Comparison of ENCODE assay signal across 1 cellular context in the genomic region with DNA sequence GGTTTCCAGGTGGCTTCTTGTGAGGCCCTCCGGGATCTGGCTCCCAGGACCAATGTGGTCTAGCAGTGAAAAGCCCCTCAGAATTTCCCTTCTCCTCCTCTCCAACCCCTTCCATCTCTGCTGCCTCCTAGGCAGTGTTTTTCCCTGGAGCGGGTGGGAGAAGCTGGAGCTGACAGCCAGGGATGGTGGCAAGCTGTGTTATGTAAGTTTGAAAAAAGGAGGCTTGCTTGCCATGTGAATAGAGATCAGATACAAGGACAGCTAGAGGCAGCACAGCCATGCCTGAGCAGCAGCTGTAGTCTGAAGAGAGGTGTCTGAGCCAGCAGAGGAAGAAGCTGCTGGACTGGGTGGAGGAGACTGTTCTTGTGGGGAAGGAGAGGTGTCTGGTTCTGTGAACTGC.
TF ChIP-seq lines count a peak whose summit lies in the region.

No MANE protein-coding gene starts in this region.

TF ChIP-seq in K562, 482 proteins besides CTCF, POLR2A, EP300 and RAD21:
- TF ChIP-seq ZBTB17 (CRISPR knock-in tag; IDR thresholded peaks at IDR 0.05) (no peak), TAL1 (IDR thresholded peaks at IDR 0.05) (no peak), TAF15 (IDR thresholded peaks at IDR 0.05; ENCODE audit: low read depth, low read length) (no peak), SMAD3 (CRISPR knock-in tag; conservative IDR thresholded peaks at IDR 0.05) (no peak), DACH1 (IDR thresholded peaks at IDR 0.05; ENCODE audit: partially characterized antibody) (no peak), PHF8 (IDR thresholded peaks at IDR 0.05; ENCODE audit: borderline replicate concordance, low read length) (no peak), CREB5 (CRISPR knock-in tag; IDR thresholded peaks at IDR 0.05) (no peak), BRF1 (IDR thresholded peaks at IDR 0.05; ENCODE audit: borderline replicate concordance, extremely low read depth, insufficient read length) (no peak), ETS1 (conservative IDR thresholded peaks at IDR 0.05; ENCODE audit: control insufficient read depth, low read depth, low read length) (no peak), NBN (IDR thresholded peaks at IDR 0.05; ENCODE audit: low read depth) (no peak)
